Comparison of ENCODE assay signal across 8 cellular contexts in the genomic region with DNA sequence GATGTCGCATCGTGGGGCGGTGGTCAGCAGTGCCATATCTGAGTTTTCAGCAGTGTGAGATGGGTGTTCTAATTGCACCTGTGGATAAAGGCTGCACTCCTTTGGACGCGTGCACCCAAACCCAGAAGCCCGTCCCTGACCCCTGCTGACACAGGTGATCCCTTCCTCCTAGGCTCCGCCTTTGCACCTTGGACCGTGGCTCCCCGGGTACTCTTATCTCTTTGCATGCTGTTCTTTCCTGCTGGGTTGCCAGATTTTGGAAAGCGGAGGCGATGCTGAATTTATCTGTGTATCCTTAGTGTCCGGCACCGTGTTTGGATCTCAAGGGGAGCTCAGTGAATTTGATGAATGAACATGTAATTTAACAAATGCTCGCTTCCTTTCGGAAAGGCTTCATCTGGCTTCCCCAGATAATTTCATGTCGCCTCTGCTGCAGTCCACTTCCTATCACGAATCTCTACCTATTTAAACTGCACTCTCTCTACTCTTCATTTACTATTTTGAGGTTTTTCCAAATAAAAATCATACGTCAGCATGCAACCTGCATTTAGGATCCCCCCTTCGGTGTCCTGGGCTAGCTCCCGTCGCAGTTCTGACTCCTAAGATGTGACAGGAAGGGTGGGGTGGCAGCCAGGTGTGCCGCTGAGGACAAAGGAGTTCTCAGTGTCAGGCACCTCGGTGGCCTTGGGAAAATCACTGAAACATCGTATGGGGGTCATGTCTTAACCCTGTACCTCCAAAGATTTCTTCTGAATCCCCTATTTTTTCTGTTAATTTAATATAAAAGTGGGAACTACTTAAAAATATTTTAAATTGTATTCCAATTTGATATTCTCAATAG. TPM values are rescaled to one million over a fixed set of nuclear protein-coding genes. Genes with fewer than 3 reads are reported as not detected.
A peak's percentile ranks its signal among the peaks of the same experiment; 100 is the strongest.
DNase-seq lines count a peak whose midpoint lies in the region; ATAC-seq and TF ChIP-seq lines count a peak whose summit lies in the region.

No MANE protein-coding gene starts in this region.

- no peaks in the 10 kb centered on the region for H4K20me1 ChIP-seq in Karpas-422 (ENCODE audit: insufficient read depth, low read depth, low read length)

- H3K9me2 ChIP-seq in Karpas-422 (replicated peaks; ENCODE audit: insufficient read depth, low read length): no peaks in the 10 kb centered on the region

- TF ChIP-seq CTCF in endodermal cell (conservative IDR thresholded peaks at IDR 0.05): no peak

- H3K79me2 ChIP-seq in Karpas-422 (ENCODE audit: low read length): no peaks in the 10 kb centered on the region

- H3K4me3 ChIP-seq in SJSA1 (peak overlapping the region; percentile 92), endodermal cell (ENCODE audit: low read length) (peak overlapping the region; percentile 86), mucosa of stomach (ENCODE audit: low read length) (peak overlapping the region; percentile 57), Karpas-422 (ENCODE audit: low read length) (no peak overlapping the region)

- H3K36me3 Mint-ChIP-seq in endodermal cell (ENCODE audit: low read depth): peaks cover 9% of the 10 kb centered on the region

- peak overlapping the region; percentile 81 for H3K27ac Mint-ChIP-seq in endodermal cell

- no peaks in the 10 kb centered on the region for H3K27me3 Mint-ChIP-seq in endodermal cell (ENCODE audit: insufficient read depth)

- WGBS in endodermal cell (ENCODE audit: insufficient coverage in 1 of 2, insufficient read length in 1 of 2), 2 experiments: 5% methylated on average over 15 to 24 of the region's 24 CpGs

- H3K4me1 ChIP-seq in SJSA1 (replicated peaks) (peaks cover 12% of the 10 kb centered on the region), endodermal cell (ENCODE audit: control insufficient read depth, insufficient read depth, low read length) (no peaks in the 10 kb centered on the region), mucosa of stomach (ENCODE audit: control insufficient read depth, insufficient read depth, low read length) (no peaks in the 10 kb centered on the region), Karpas-422 (ENCODE audit: low read length) (no peaks in the 10 kb centered on the region)

- H3K4me3 Mint-ChIP-seq in endodermal cell: peak overlapping the region; percentile 92

- no peak overlapping the region for H3K27ac ChIP-seq in SJSA1
- no peak overlapping the region for H3K27ac ChIP-seq in endodermal cell (ENCODE audit: low read depth, low read length)
- H3K27ac ChIP-seq in Karpas-422 (ENCODE audit: low read length): no peak overlapping the region

- H3K36me3 ChIP-seq in SJSA1 (peaks cover 8% of the 10 kb centered on the region), endodermal cell (ENCODE audit: control insufficient read depth, insufficient read depth, low read length) (peaks cover 15% of the 10 kb centered on the region), mucosa of stomach (ENCODE audit: control insufficient read depth, insufficient read depth, low read length) (no peaks in the 10 kb centered on the region), Karpas-422 (ENCODE audit: insufficient read depth, low read length) (no peaks in the 10 kb centered on the region)

- ATAC-seq in HG03108 (IDR thresholded peaks at IDR 0.05; ENCODE audit: unreplicated experiment): peak; percentile 18

- no peaks in the 10 kb centered on the region for H3K9me3 Mint-ChIP-seq in endodermal cell

- H3K4me1 Mint-ChIP-seq in endodermal cell: peaks cover 23% of the 10 kb centered on the region

- DNase-seq in DMS 273 (lab: John Stamatoyannopoulos, UW; ENCODE audit: unreplicated experiment) (peak; percentile 53), DMS 273 treated with DMSO at 0.1 percent for 48 hours (lab: John Stamatoyannopoulos, UW) (no peak), SJSA1 (ENCODE audit: low read depth in 1 of 2, low spot score in 2 of 2) (no peak), endodermal cell (peak; percentile 86), amniotic stem cell (lab: John Stamatoyannopoulos, UW) (no peak), Karpas-422 (no peak)

- H3K9me3 ChIP-seq in SJSA1 (replicated peaks): no peaks in the 10 kb centered on the region
- no peaks in the 10 kb centered on the region for H3K9me3 ChIP-seq in endodermal cell (ENCODE audit: control insufficient read depth, low read length)
- H3K9me3 ChIP-seq in mucosa of stomach (ENCODE audit: control insufficient read depth, low read length): no peaks in the 10 kb centered on the region
- H3K9me3 ChIP-seq in Karpas-422 (ENCODE audit: low read length): no peaks in the 10 kb centered on the region

- H3K27me3 ChIP-seq in SJSA1 (replicated peaks) (no peaks in the 10 kb centered on the region), endodermal cell (ENCODE audit: control insufficient read depth, insufficient read depth, low read length, poor library complexity, severe bottlenecking) (no peaks in the 10 kb centered on the region), mucosa of stomach (ENCODE audit: control insufficient read depth, insufficient read depth, low read length) (no peaks in the 10 kb centered on the region), Karpas-422 (ENCODE audit: low read length) (0 out of 2 replicates have a peak, but pooled peaks cover 2% of the 10 kb centered on the region)

- H3K9ac ChIP-seq in endodermal cell (ENCODE audit: extremely low read depth, low read length, poor library complexity, severe bottlenecking): peak overlapping the region; percentile 95
- H3K9ac ChIP-seq in mucosa of stomach (ENCODE audit: low read length): peak overlapping the region; percentile 87
- no peak overlapping the region for H3K9ac ChIP-seq in Karpas-422 (ENCODE audit: low read length)

- no peak overlapping the region for H2AFZ ChIP-seq in Karpas-422 (ENCODE audit: low read length)

- no peak overlapping the region for H3K4me2 ChIP-seq in Karpas-422 (ENCODE audit: low read depth, low read length, poor library complexity, severe bottlenecking)

RNA-seq across cellular contexts. Expression of a gene that starts 0.8 kb away (rescaled TPM):
- 42.4 TPM in 2 replicates for total RNA-seq in SJSA1 (2014; rRNA removed; shearing (Covaris generic))
- total RNA-seq in endodermal cell: 100 to 1,000 TPM in 1 of 2 donors, 10 to 100 TPM in 1; 85.4 to 120 TPM
- polyA plus RNA-seq in endodermal cell (2013, experiment 1 of 2): 32.2 TPM
- 33.7 TPM for polyA plus RNA-seq in endodermal cell (2013, experiment 2 of 2)
- not detected in 2 replicates for total RNA-seq in Karpas-422 (2014; rRNA removed; shearing (Covaris generic); ENCODE audit: low replicate concordance)

RNA-seq across cellular contexts. Expression of a gene that starts 53.8 kb away (rescaled TPM):
- not detected in 2 replicates for total RNA-seq in SJSA1 (2014; rRNA removed; shearing (Covaris generic))
- 10 to 100 TPM; 10.9 to 14.3 TPM for total RNA-seq in endodermal cell
- polyA plus RNA-seq in endodermal cell (2013, experiment 1 of 2): 1.6 TPM
- 1.7 TPM for polyA plus RNA-seq in endodermal cell (2013, experiment 2 of 2)
- total RNA-seq in Karpas-422 (2014; rRNA removed; shearing (Covaris generic); ENCODE audit: low replicate concordance): 0.04 TPM in 1 of 2 replicates, not detected in the other

Comparison
In these comparisons a context has a peak if more than half of its experiments do, and no peak if none do; other contexts are left out.
1. DNase-seq: peak in DMS 273 (single experiment) and endodermal cell (single experiment); none in DMS 273 treated with DMSO at 0.1 percent for 48 hours (single experiment), SJSA1 (0 of 2), amniotic stem cell (single experiment) and Karpas-422 (single experiment).
2. RNA of a gene that starts 0.8 kb away (total RNA-seq): 85.4 to 120 TPM in endodermal cell and 42.4 TPM in SJSA1; not detected in Karpas-422; every median in the first group is over 10 times any median in the second.
3. RNA of a gene that starts 53.8 kb away (total RNA-seq): 10.9 to 14.3 TPM in endodermal cell; 0.04 TPM in Karpas-422 and not detected in SJSA1; every median in the first group is over 10 times any median in the second.